Comparison of ENCODE assay signal across 9 cellular contexts in genomic region chr10:122019414-122019975, GRCh38. TPM values are rescaled to one million over a fixed set of nuclear protein-coding genes. Genes with fewer than 3 reads are reported as not detected.
DNase-seq lines count a peak whose midpoint lies in the region; ATAC-seq and TF ChIP-seq lines count a peak whose summit lies in the region.
"Had no signal": no experiment of that assay in that cellular context is flagged by ENCODE, and none has a peak within 500 bp of the region (broad histone marks: within the 10 kb centered on the region; RNA-seq: fewer than 3 reads in every experiment).

No MANE protein-coding gene starts in this region.

- no peak for TF ChIP-seq EP300 in gastroesophageal sphincter (IDR thresholded peaks at IDR 0.05)

- H4K8ac ChIP-seq in neuronal stem cell (ENCODE audit: low read depth, low read length), result no peak overlapping the region

- H2AK5ac ChIP-seq in neuronal stem cell (ENCODE audit: low read depth, low read length), result no peak overlapping the region

- H3K4me1 ChIP-seq in gastroesophageal sphincter (peaks cover 0 to 39% (median 0%) of the 10 kb centered on the region in 3 donors), neuronal stem cell (ENCODE audit: control insufficient read depth in 2 of 2, insufficient read depth in 1 of 2, low read depth in 1 of 2, low read length in 2 of 2) (peaks cover 8 to 15% of the 10 kb centered on the region in 2 donors)

- ATAC-seq in gastroesophageal sphincter, result no peak
- ATAC-seq in GM21723 (IDR thresholded peaks at IDR 0.05; ENCODE audit: unreplicated experiment), result no peak
- ATAC-seq in HG03108 (IDR thresholded peaks at IDR 0.05; ENCODE audit: unreplicated experiment), result no peak
- no peak for ATAC-seq in GM19455 (IDR thresholded peaks at IDR 0.05; ENCODE audit: unreplicated experiment)

- peak overlapping the region; percentile 13 for H2BK15ac ChIP-seq in neuronal stem cell (ENCODE audit: low read length)

- H2BK12ac ChIP-seq in neuronal stem cell (ENCODE audit: low read length), result no peak overlapping the region

- no peak overlapping the region for H3K9ac ChIP-seq in neuronal stem cell (ENCODE audit: low read depth, low read length, poor library complexity)

- no peak overlapping the region for H3K23ac ChIP-seq in neuronal stem cell (ENCODE audit: low read depth, low read length, poor library complexity)

- no peak overlapping the region for H3K4ac ChIP-seq in neuronal stem cell (ENCODE audit: low read length)

- H3K79me1 ChIP-seq in neuronal stem cell (ENCODE audit: low read depth, low read length), result no peaks in the 10 kb centered on the region

- peak overlapping the region; percentile 17 for H2BK5ac ChIP-seq in neuronal stem cell (ENCODE audit: low read length)

- no peaks in the 10 kb centered on the region for H3K36me3 ChIP-seq in gastroesophageal sphincter
- no peaks in the 10 kb centered on the region for H3K36me3 ChIP-seq in neuronal stem cell (replicated peaks in 1 of 2; ENCODE audit: control insufficient read depth in 2 of 2, insufficient read depth in 2 of 2, low read length in 2 of 2)

- H4K91ac ChIP-seq in neuronal stem cell (ENCODE audit: low read depth, low read length, poor library complexity), result no peak overlapping the region

- no peak for TF ChIP-seq CTCF in gastroesophageal sphincter (IDR thresholded peaks at IDR 0.05)

- DNase-seq in DMS153 treated with DMSO at 0.1 percent for 48 hours (lab: John Stamatoyannopoulos, UW; ENCODE audit: unreplicated experiment), result peak; percentile 72
- peak; percentile 58 for DNase-seq in NCI-H510A (lab: John Stamatoyannopoulos, UW)
- DNase-seq in neuronal stem cell (ENCODE audit: low spot score), result peak; percentile 54
- DNase-seq in SW 1271 (lab: John Stamatoyannopoulos, UW), result no peak

- no peak overlapping the region for H3K14ac ChIP-seq in neuronal stem cell (ENCODE audit: low read length)

- H3K18ac ChIP-seq in neuronal stem cell (ENCODE audit: low read length), result peak overlapping the region; percentile 69

- H3K27me3 ChIP-seq in gastroesophageal sphincter, result no peaks in the 10 kb centered on the region
- H3K27me3 ChIP-seq in neuronal stem cell (ENCODE audit: control insufficient read depth in 3 of 3, insufficient read depth in 3 of 3, low read depth in 1 of 3, low read length in 3 of 3), result peaks cover 0 to 47% (median 0%) of the 10 kb centered on the region in 3 experiments

- peak overlapping the region; percentile 65 for H2BK120ac ChIP-seq in neuronal stem cell (ENCODE audit: low read depth, low read length)

- H2AFZ ChIP-seq in neuronal stem cell (ENCODE audit: low read length), result peak overlapping the region; percentile 43

- H3K4me3 ChIP-seq in gastroesophageal sphincter, result peak overlapping the region in 1 of 2 donors; percentile 21
- no peak overlapping the region for H3K4me3 ChIP-seq in neuronal stem cell (ENCODE audit: low read length in 2 of 2)

- no peak for TF ChIP-seq POLR2A in gastroesophageal sphincter (IDR thresholded peaks at IDR 0.05)

- peak overlapping the region in 3 of 4 donors; percentile 66 to 90 (median 86) for H3K27ac ChIP-seq in gastroesophageal sphincter
- peak overlapping the region; percentile 62 for H3K27ac ChIP-seq in neuronal stem cell (replicated peaks; ENCODE audit: low read length)

- H3K9me3 ChIP-seq in gastroesophageal sphincter (no peaks in the 10 kb centered on the region), neuronal stem cell (replicated peaks in 1 of 2; ENCODE audit: control insufficient read depth in 2 of 2, insufficient read depth in 1 of 2, low read depth in 1 of 2, low read length in 2 of 2) (no peaks in the 10 kb centered on the region)

- WGBS in gastroesophageal sphincter (ENCODE audit: low coverage in 1 of 2), 2 donors, result 60% methylated on average over 13 of the region's 24 CpGs; no CpG with 5 or more reads in 1 of the 2 donors
- WGBS in neuronal stem cell (ENCODE audit: extremely low coverage in 2 of 2, insufficient read length in 2 of 2, insufficient replicate concordance in 1 of 2), 2 donors, result no CpG with 5 or more reads among the region's 24 CpGs

- peak overlapping the region; percentile 26 for H3K4me2 ChIP-seq in neuronal stem cell (ENCODE audit: insufficient read depth, low read length, poor library complexity, severe bottlenecking)

RNA-seq across cellular contexts. Expression of gene TACC2, which starts 30.5 kb away (rescaled TPM):
- 100 to 1,000 TPM in 1 of 4 donors, 10 to 100 TPM in 3; 63.1 to 102 (median 74.9) TPM for total RNA-seq in gastroesophageal sphincter
- polyA plus RNA-seq in neuronal stem cell (2013, experiment 1 of 2), result 19.8 TPM
- polyA plus RNA-seq in neuronal stem cell (2013, experiment 2 of 2), result 19.4 TPM
- total RNA-seq: activated T-helper 2 cell treated with anti-CD3 and anti-CD28 coated beads, Interferon-gamma antibody, Interleukin-2, Interleukin-4, amounts not matched to agents 10 μg/mL and 5 μg/mL and 100 μg/mL, durations not matched to agents 14 hours and 24 hours and 36 hours had no signal

RNA-seq across cellular contexts. Expression of gene NSMCE4A, which starts 44.5 kb away (rescaled TPM):
- total RNA-seq in gastroesophageal sphincter, result 100 to 1,000 TPM in 1 of 4 donors, 10 to 100 TPM in 3; 65.2 to 135 (median 85.1) TPM
- 123 TPM for polyA plus RNA-seq in neuronal stem cell (2013, experiment 1 of 2)
- 126 TPM for polyA plus RNA-seq in neuronal stem cell (2013, experiment 2 of 2)

Comparison
In these comparisons a context has a peak if more than half of its experiments do, and no peak if none do; other contexts are left out.
1. DNase-seq: peak in DMS153 treated with DMSO at 0.1 percent for 48 hours (single experiment), NCI-H510A (single experiment) and neuronal stem cell (single experiment); none in SW 1271 (0 of 2).